Comparison of ENCODE assay signal across 10 cellular contexts in the genomic region with DNA sequence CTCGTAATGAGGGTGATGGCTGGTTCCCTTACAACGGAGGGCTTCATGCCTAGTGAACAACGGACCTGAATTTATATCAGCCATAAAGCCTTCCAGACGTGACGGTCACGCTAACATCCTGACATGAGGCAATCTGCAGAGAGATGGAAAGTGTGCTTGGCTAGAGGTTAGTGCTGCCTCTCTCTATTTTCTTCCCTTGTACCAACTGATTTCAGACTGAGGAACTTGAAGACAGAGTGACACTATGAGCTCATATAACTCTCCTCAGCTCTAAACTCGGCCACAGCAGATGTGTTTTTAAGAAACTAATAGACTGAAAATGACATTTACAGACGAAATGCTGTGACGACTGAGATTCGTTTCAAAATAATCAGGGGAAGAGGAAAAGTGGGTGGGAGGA.
DNase-seq lines count a peak whose midpoint lies in the region; ATAC-seq and TF ChIP-seq lines count a peak whose summit lies in the region.
"Had no signal": no experiment of that assay in that cellular context is flagged by ENCODE, and none has a peak within 500 bp of the region (broad histone marks: within the 10 kb centered on the region; RNA-seq: fewer than 3 reads in every experiment).

No MANE protein-coding gene starts in this region.

- in situ Hi-C loops in GM13977 (cut with MboI; ENCODE audit: low pct_unique_long_range_greater_than_20kb, low sequenced_read_pairs, unreplicated experiment), result loop anchor here (25.0 kb wide), 1 partner anchor 389 kb away; the partner anchor contains the start of gene PPP1R2

- H3K79me1 ChIP-seq in mesendoderm (ENCODE audit: low read length), result peaks cover 9% of the 10 kb centered on the region

- no peak overlapping the region for H3K27ac Mint-ChIP-seq in activated CD8-positive, alpha-beta T cell treated with anti-CD3 and anti-CD28 coated beads, Interleukin-2, amount 10 ng/mL, durations not matched to agents 7 days and 5 days

- H3K4me3 Mint-ChIP-seq in activated CD8-positive, alpha-beta T cell treated with anti-CD3 and anti-CD28 coated beads, Interleukin-2, amount 10 ng/mL, durations not matched to agents 7 days and 5 days, result peak overlapping the region; percentile 50

- no peak overlapping the region for H3K4me3 ChIP-seq in right atrium auricular region
- H3K4me3 ChIP-seq in mesendoderm (ENCODE audit: low read length), result no peak overlapping the region
- no peak overlapping the region for H3K4me3 ChIP-seq in urinary bladder (ENCODE audit: low read depth, low read length)

- H2BK5ac ChIP-seq in mesendoderm (ENCODE audit: low read length), result no peak overlapping the region

- no peak overlapping the region for H3K4me2 ChIP-seq in mesendoderm (ENCODE audit: low read length)

- H4K8ac ChIP-seq in mesendoderm (ENCODE audit: low read depth, low read length), result no peak overlapping the region

- no peak overlapping the region for H3K9ac ChIP-seq in mesendoderm (ENCODE audit: low read length)

- H2BK120ac ChIP-seq in mesendoderm (ENCODE audit: low read depth, low read length), result no peak overlapping the region

- no peak overlapping the region for H3K18ac ChIP-seq in mesendoderm (ENCODE audit: low read length)

- H3K36me3 ChIP-seq in right atrium auricular region, result no peaks in the 10 kb centered on the region
- H3K36me3 ChIP-seq in mesendoderm (ENCODE audit: control insufficient read depth, insufficient read depth, low read length), result no peaks in the 10 kb centered on the region
- H3K36me3 ChIP-seq in urinary bladder (ENCODE audit: insufficient read depth), result no peaks in the 10 kb centered on the region

- peaks cover 41% of the 10 kb centered on the region for H3K4me1 Mint-ChIP-seq in activated CD8-positive, alpha-beta T cell treated with anti-CD3 and anti-CD28 coated beads, Interleukin-2, amount 10 ng/mL, durations not matched to agents 7 days and 5 days (ENCODE audit: low read depth)

- H3K4ac ChIP-seq in mesendoderm (ENCODE audit: low read depth, low read length), result no peak overlapping the region

- no peaks in the 10 kb centered on the region for H3K9me3 Mint-ChIP-seq in activated CD8-positive, alpha-beta T cell treated with anti-CD3 and anti-CD28 coated beads, Interleukin-2, amount 10 ng/mL, durations not matched to agents 7 days and 5 days (ENCODE audit: insufficient read depth)

- no peaks in the 10 kb centered on the region for H3K27me3 ChIP-seq in right atrium auricular region
- H3K27me3 ChIP-seq in mesendoderm (ENCODE audit: insufficient read depth, low read length, poor library complexity), result no peaks in the 10 kb centered on the region

- no peak overlapping the region for H2AK5ac ChIP-seq in mesendoderm (ENCODE audit: low read length)

- CTCF ChIA-PET in activated CD8-positive, alpha-beta T cell treated with anti-CD3 and anti-CD28 coated beads, Interleukin-2, amount 10 ng/mL, durations not matched to agents 7 days and 5 days (lab: Charles Lee), result interaction anchor here (1.0 to 1.3 kb wide), 3 partner anchors 11 to 111 kb away, joined by 3 to 4 read pairs (median 4); no protein-coding TSS in a partner anchor

- H3K27me3 Mint-ChIP-seq in activated CD8-positive, alpha-beta T cell treated with anti-CD3 and anti-CD28 coated beads, Interleukin-2, amount 10 ng/mL, durations not matched to agents 7 days and 5 days (ENCODE audit: low read depth), result no peaks in the 10 kb centered on the region

- H2BK15ac ChIP-seq in mesendoderm (replicated peaks; ENCODE audit: low read depth), result no peak overlapping the region

- no peak for TF ChIP-seq CTCF in right atrium auricular region (IDR thresholded peaks at IDR 0.05)
- no peak for TF ChIP-seq CTCF in GM13977 (IDR thresholded peaks at IDR 0.05; ENCODE audit: extremely low read depth, insufficient read depth, missing control alignments)

- DNase-seq in right atrium auricular region (ENCODE audit: low spot score), result no peak
- DNase-seq in left ventricle myocardium superior, result no peak
- no peak for DNase-seq in activated CD8-positive, alpha-beta T cell treated with anti-CD3 and anti-CD28 coated beads, Interleukin-2, amount 10 ng/mL, durations not matched to agents 7 days and 5 days
- DNase-seq in mesendoderm, result no peak
- DNase-seq in GM13977 (ENCODE audit: low spot score), result no peak
- DNase-seq: C1 segment of cervical spinal cord had no signal

- POLR2A ChIA-PET in activated CD8-positive, alpha-beta T cell treated with anti-CD3 and anti-CD28 coated beads, Interleukin-2, amount 10 ng/mL, durations not matched to agents 7 days and 5 days (lab: Charles Lee), result interaction anchor here (0.7 kb wide), 1 partner anchor 14 kb away, joined by 5 read pairs; no protein-coding TSS in a partner anchor

- H3K56ac ChIP-seq in mesendoderm (ENCODE audit: low read length), result peak overlapping the region; percentile 11

- no peak overlapping the region for H3K23ac ChIP-seq in mesendoderm (ENCODE audit: low read length)

- peak overlapping the region; percentile 84 to 87 for H3K27ac ChIP-seq in right atrium auricular region
- H3K27ac ChIP-seq in mesendoderm (ENCODE audit: low read depth, low read length), result no peak overlapping the region
- peak overlapping the region; percentile 53 for H3K27ac ChIP-seq in urinary bladder (ENCODE audit: low read depth)

- H3K4me1 ChIP-seq in right atrium auricular region (peaks cover 0 to 61% of the 10 kb centered on the region in 2 donors), mesendoderm (ENCODE audit: control insufficient read depth, low read depth, low read length) (peaks cover 13% of the 10 kb centered on the region), urinary bladder (ENCODE audit: insufficient read depth) (no peaks in the 10 kb centered on the region)

- no peak overlapping the region for H4K5ac ChIP-seq in mesendoderm (ENCODE audit: low read length)

- H3K79me2 ChIP-seq in mesendoderm (ENCODE audit: control insufficient read depth, insufficient read depth, low read length), result no peaks in the 10 kb centered on the region

- H3K36me3 Mint-ChIP-seq in activated CD8-positive, alpha-beta T cell treated with anti-CD3 and anti-CD28 coated beads, Interleukin-2, amount 10 ng/mL, durations not matched to agents 7 days and 5 days (ENCODE audit: low read depth), result no peaks in the 10 kb centered on the region

- no peak for ATAC-seq in left ventricle myocardium superior
- ATAC-seq in activated CD8-positive, alpha-beta T cell treated with anti-CD3 and anti-CD28 coated beads, Interleukin-2, amount 10 ng/mL, durations not matched to agents 7 days and 5 days, result no peak
- ATAC-seq in GM19463 (IDR thresholded peaks at IDR 0.05; ENCODE audit: unreplicated experiment), result no peak
- ATAC-seq in GM21737 (IDR thresholded peaks at IDR 0.05; ENCODE audit: unreplicated experiment), result no peak
- ATAC-seq: left lobe of liver had no signal

- intact Hi-C loops in left ventricle myocardium superior (cut with micrococcal nuclease), result no loop called here

- no CpG with 5 or more reads among the region's 10 CpGs for WGBS in mesendoderm (ENCODE audit: extremely low coverage, insufficient coverage, low lambda C conversion rate)
- 44% methylated on average over 10 of the region's 10 CpGs for WGBS in urinary bladder

- H3K9me3 ChIP-seq in right atrium auricular region, result no peaks in the 10 kb centered on the region
